16 cellular contexts compared by ENCODE assay signal in genomic region chr4:128866281-128866680, GRCh38. TPM values are rescaled to one million over a fixed set of nuclear protein-coding genes. Genes with fewer than 3 reads are reported as not detected.
DNase-seq lines count a peak whose midpoint lies in the region; TF ChIP-seq lines count a peak whose summit lies in the region.
"Had no signal": no experiment of that assay in that cellular context is flagged by ENCODE, and none has a peak within 500 bp of the region (broad histone marks: within the 10 kb centered on the region; RNA-seq: fewer than 3 reads in every experiment).

No MANE protein-coding gene starts in this region.

- intact Hi-C loops in MCF 10A (cut with micrococcal nuclease) (loop anchor here (5.0 kb wide), 1 partner anchor 226 kb away; the partner anchor contains the start of gene SCLT1), breast epithelium (cut with DNase I; ENCODE audit: low total_unique reads) (no loop called here), Calu3 (cut with micrococcal nuclease; ENCODE audit: unreplicated experiment) (loop anchor here (10.0 kb wide), 2 partner anchors 411 to 441 kb away; no protein-coding TSS in a partner anchor)

- CTCF ChIA-PET in MCF 10A (lab: Yijun Ruan, JAX) = interaction anchor here (0.7 to 1.1 kb wide), 3 partner anchors 10 to 300 kb away, joined by 3 read pairs; no protein-coding TSS in a partner anchor
- CTCF ChIA-PET in Calu3 (lab: Charles Lee) = no interaction called here

- no peaks in the 10 kb centered on the region for H3K9me3 ChIP-seq in breast epithelium

- no peaks in the 10 kb centered on the region for H3K4me1 ChIP-seq in breast epithelium

- peaks cover 8% of the 10 kb centered on the region for H3K4me1 Mint-ChIP-seq in MCF 10A (ENCODE audit: insufficient read depth, unreplicated experiment)
- H3K4me1 Mint-ChIP-seq in immature natural killer cell = peaks cover 33 to 81% of the 10 kb centered on the region in 2 donors
- no peaks in the 10 kb centered on the region for H3K4me1 Mint-ChIP-seq in Calu3 (ENCODE audit: low read depth, unreplicated experiment)

- no peaks in the 10 kb centered on the region for H3K27me3 Mint-ChIP-seq in MCF 10A (ENCODE audit: insufficient read depth, unreplicated experiment)
- peaks cover 5 to 10% (median 5%) of the 10 kb centered on the region in 3 donors for H3K27me3 Mint-ChIP-seq in immature natural killer cell (ENCODE audit: low read depth in 3 of 3)
- H3K27me3 Mint-ChIP-seq in Calu3 (ENCODE audit: unreplicated experiment) = no peaks in the 10 kb centered on the region

- BruUV-seq in MCF 10A (replicated peaks; lab: Mats Ljungman, UMichigan) (no TSS peak), Calu3 (replicated peaks; lab: Mats Ljungman, UMichigan) (no TSS peak)

- TF ChIP-seq CTCF in MCF 10A (IDR thresholded peaks at IDR 0.05; ENCODE audit: unreplicated experiment) (no peak), breast epithelium (IDR thresholded peaks at IDR 0.05) (no peak), Calu3 (IDR thresholded peaks at IDR 0.05; ENCODE audit: unreplicated experiment) (no peak)

- DNase-seq in MCF 10A (ENCODE audit: unreplicated experiment) (no peak), breast epithelium (ENCODE audit: low spot score in 2 of 2) (no peak), NCI-H526 (lab: John Stamatoyannopoulos, UW) (peak; percentile 73 to 76), immature natural killer cell (no peak), T-helper 9 cell (no peak), Calu3 (no peak), HUDEP-2 (lab: John Stamatoyannopoulos, UW; ENCODE audit: unreplicated experiment in 76 of 76) (no peak)
- DNase-seq: COR-L47, DMS53, H7, KG1, NCI-H1092 treated with DMSO at 0.1 percent for 48 hours, NCI-H1694, NCI-H524 treated with DMSO at 0.1 percent for 48 hours, SHP77 treated with DMSO at 0.1 percent for 48 hours had no signal

- H3K4me3 Mint-ChIP-seq in MCF 10A (ENCODE audit: unreplicated experiment) (no peak overlapping the region), immature natural killer cell (no peak overlapping the region), Calu3 (ENCODE audit: low read depth, unreplicated experiment) (no peak overlapping the region)

- POLR2A ChIA-PET in MCF 10A (lab: Yijun Ruan, JAX) = no interaction called here

- H3K27me3 ChIP-seq in breast epithelium = no peaks in the 10 kb centered on the region

- peak overlapping the region; percentile 17 for H3K27ac Mint-ChIP-seq in MCF 10A (ENCODE audit: low read depth, unreplicated experiment)
- H3K27ac Mint-ChIP-seq in immature natural killer cell = peak overlapping the region; percentile 11 to 85 (median 58)
- no peak overlapping the region for H3K27ac Mint-ChIP-seq in Calu3 (ENCODE audit: unreplicated experiment)

- peaks cover 88% of the 10 kb centered on the region for H3K36me3 Mint-ChIP-seq in MCF 10A (ENCODE audit: insufficient read depth, unreplicated experiment)
- peaks cover 21 to 52% (median 38%) of the 10 kb centered on the region in 3 donors for H3K36me3 Mint-ChIP-seq in immature natural killer cell
- H3K36me3 Mint-ChIP-seq in Calu3 (ENCODE audit: insufficient read depth, unreplicated experiment) = peaks cover 28% of the 10 kb centered on the region

- H3K9me3 Mint-ChIP-seq in MCF 10A (ENCODE audit: unreplicated experiment) (no peaks in the 10 kb centered on the region), immature natural killer cell (no peaks in the 10 kb centered on the region), Calu3 (ENCODE audit: low read depth, unreplicated experiment) (no peaks in the 10 kb centered on the region)

- H3K27ac ChIP-seq in breast epithelium = no peak overlapping the region
- H3K27ac ChIP-seq: C4-2B had no signal

- H3K36me3 ChIP-seq in breast epithelium = no peaks in the 10 kb centered on the region

- no peak overlapping the region for H3K4me3 ChIP-seq in breast epithelium

- no peak for TF ChIP-seq POLR2A in breast epithelium (IDR thresholded peaks at IDR 0.05)

RNA-seq across cellular contexts. Expression of gene JADE1, which starts 56.8 kb away (rescaled TPM):
- total RNA-seq in MCF 10A (2022) (22.7 and 25.9 TPM in 2 replicates), breast epithelium (10 to 100 TPM; 51.2 to 86.7 (median 62.6) TPM), Calu3 (2022) (29.9 and 33.9 TPM in 2 replicates)
- polyA plus RNA-seq in immature natural killer cell = 10 to 100 TPM; 31.4 to 49.3 (median 42.0) TPM

Comparison
In these comparisons a context has a peak if more than half of its experiments do, and no peak if none do; other contexts are left out.
1. DNase-seq: peak in NCI-H526 (2 of 2); none in MCF 10A (single experiment), breast epithelium (0 of 2), immature natural killer cell (0 of 3), T-helper 9 cell (single experiment), Calu3 (single experiment) and HUDEP-2 (0 of 76).